19 cellular contexts compared by ENCODE assay signal in the genomic region with DNA sequence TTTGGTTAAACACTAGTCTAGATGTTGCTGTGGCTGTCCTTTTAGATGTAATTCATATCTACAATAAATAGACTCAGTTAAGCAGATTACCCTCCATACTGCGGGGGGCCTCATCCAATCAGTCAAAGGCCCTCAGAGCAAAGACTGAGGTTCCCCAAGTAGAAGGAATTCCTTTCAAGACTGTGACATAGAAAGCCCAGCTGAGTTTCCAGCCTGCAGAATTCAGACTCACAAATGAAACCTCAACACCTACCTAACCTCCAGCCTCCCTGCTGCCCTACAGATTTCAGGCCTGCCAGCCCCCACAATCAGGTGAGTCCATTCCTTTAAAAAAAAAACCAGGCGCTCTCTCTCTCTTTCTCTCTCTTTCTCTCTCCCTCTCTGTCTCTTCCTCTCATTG.
DNase-seq lines count a peak whose midpoint lies in the region; ATAC-seq and TF ChIP-seq lines count a peak whose summit lies in the region.
"Had no signal": no experiment of that assay in that cellular context is flagged by ENCODE, and none has a peak within 500 bp of the region (broad histone marks: within the 10 kb centered on the region; RNA-seq: fewer than 3 reads in every experiment).

No MANE protein-coding gene starts in this region.

- H3K36me3 Mint-ChIP-seq in WTC11 (no peaks in the 10 kb centered on the region), endodermal cell (ENCODE audit: low read depth) (no peaks in the 10 kb centered on the region)
- H3K36me3 Mint-ChIP-seq: CD4-positive, alpha-beta memory T cell had no signal

- intact Hi-C loops in heart left ventricle (cut with DNase I), result no loop called here
- intact Hi-C loops in mucosa of descending colon (cut with DNase I, micrococcal nuclease), result no loop called here

- peak overlapping the region; percentile 80 for H3K27ac Mint-ChIP-seq in WTC11
- H3K27ac Mint-ChIP-seq in endodermal cell, result peak overlapping the region; percentile 42
- H3K27ac Mint-ChIP-seq: CD4-positive, alpha-beta memory T cell; HFFc6 had no signal

- no peak overlapping the region for H3K9ac ChIP-seq in endodermal cell (ENCODE audit: extremely low read depth, low read length, poor library complexity, severe bottlenecking)
- H3K9ac ChIP-seq in iPS-20b (ENCODE audit: low read depth, low read length), result peak overlapping the region; percentile 24; the same call in 1 of the 2 replicates

- no peaks in the 10 kb centered on the region for H3K27me3 ChIP-seq in H7 (ENCODE audit: control insufficient read depth, insufficient read depth, low read length)
- no peaks in the 10 kb centered on the region for H3K27me3 ChIP-seq in endodermal cell (ENCODE audit: control insufficient read depth, insufficient read depth, low read length, poor library complexity, severe bottlenecking)
- H3K27me3 ChIP-seq in iPS-20b (ENCODE audit: insufficient read depth, low read length), result no peaks in the 10 kb centered on the region; the same call in 1 of the 2 replicates
- peaks cover 0 to 4% (median 0%) of the 10 kb centered on the region in 9 donors for H3K27me3 ChIP-seq in heart left ventricle

- TF ChIP-seq CTCF in WTC11 (IDR thresholded peaks at IDR 0.05), result no peak
- TF ChIP-seq CTCF in endodermal cell (conservative IDR thresholded peaks at IDR 0.05), result no peak
- no peak for TF ChIP-seq CTCF in heart left ventricle (IDR thresholded peaks at IDR 0.05)
- TF ChIP-seq CTCF in mucosa of descending colon (IDR thresholded peaks at IDR 0.05), result no peak

- H3K4me3 Mint-ChIP-seq in WTC11, result no peak overlapping the region
- H3K4me3 Mint-ChIP-seq in endodermal cell, result no peak overlapping the region
- H3K4me3 Mint-ChIP-seq: CD4-positive, alpha-beta memory T cell; HFFc6 had no signal

- H3K27ac ChIP-seq in endodermal cell (ENCODE audit: low read depth, low read length) (no peak overlapping the region), iPS-20b (ENCODE audit: low read length) (no peak overlapping the region), heart left ventricle (no peak overlapping the region)

- peak; percentile 44 for DNase-seq in H7
- no peak for DNase-seq in WTC11 (ENCODE audit: low spot score)
- DNase-seq in endodermal cell, result peak; percentile 58
- DNase-seq in DMS153 treated with DMSO at 0.1 percent for 48 hours (lab: John Stamatoyannopoulos, UW; ENCODE audit: unreplicated experiment), result no peak
- DNase-seq in heart left ventricle, result no peak
- no peak for DNase-seq in mucosa of descending colon
- DNase-seq: C1 segment of cervical spinal cord; Calu3; CD4-positive, alpha-beta memory T cell; COR-L47; DMS79; EL; GDM1; GOT3; HFFc6 had no signal

- H3K4me1 Mint-ChIP-seq in WTC11 (peaks cover 70% of the 10 kb centered on the region), endodermal cell (peaks cover 54% of the 10 kb centered on the region)
- H3K4me1 Mint-ChIP-seq: CD4-positive, alpha-beta memory T cell had no signal

- H3K36me3 ChIP-seq in H7 (replicated peaks; ENCODE audit: control insufficient read depth, insufficient read depth, low read length), result no peaks in the 10 kb centered on the region
- H3K36me3 ChIP-seq in endodermal cell (ENCODE audit: control insufficient read depth, insufficient read depth, low read length), result no peaks in the 10 kb centered on the region
- H3K36me3 ChIP-seq in iPS-20b (ENCODE audit: insufficient read depth, low read depth, low read length), result no peaks in the 10 kb centered on the region
- no peaks in the 10 kb centered on the region for H3K36me3 ChIP-seq in heart left ventricle
- H3K36me3 ChIP-seq in mucosa of descending colon (ENCODE audit: low read depth), result no peaks in the 10 kb centered on the region
- H3K36me3 ChIP-seq: HAP-1 had no signal

- POLR2A ChIA-PET in WTC11 (lab: Charles Lee), result no interaction called here

- H3K9me3 ChIP-seq in endodermal cell (ENCODE audit: control insufficient read depth, low read length) (no peaks in the 10 kb centered on the region), iPS-20b (ENCODE audit: insufficient read depth, low read depth, low read length) (no peaks in the 10 kb centered on the region), heart left ventricle (no peaks in the 10 kb centered on the region), mucosa of descending colon (no peaks in the 10 kb centered on the region)
- H3K9me3 ChIP-seq: HAP-1 had no signal

- ATAC-seq in WTC11, result no peak
- no peak for ATAC-seq in heart left ventricle
- no peak for ATAC-seq in mucosa of descending colon
- no peak for ATAC-seq in GM19467 (IDR thresholded peaks at IDR 0.05; ENCODE audit: unreplicated experiment)
- ATAC-seq: GM12878 had no signal

- CTCF ChIA-PET in WTC11 (lab: Charles Lee), result interaction anchor here (0.8 to 3.1 kb wide), 4 partner anchors 203 to 241 kb away, joined by 3 to 14 read pairs (median 8); no protein-coding TSS in a partner anchor

- WGBS in endodermal cell (ENCODE audit: insufficient coverage in 1 of 2, insufficient read length in 1 of 2), 2 experiments, result 84% methylated on average over 2 of the region's 2 CpGs; no CpG with 5 or more reads in 1 of the 2 experiments
- WGBS in heart left ventricle, 4 donors, result 93 to 95% (median 93%) methylated on average over 2 of the region's 2 CpGs

- no peaks in the 10 kb centered on the region for H3K27me3 Mint-ChIP-seq in WTC11 (ENCODE audit: low read depth)
- H3K27me3 Mint-ChIP-seq in endodermal cell (ENCODE audit: insufficient read depth), result peaks cover 2% of the 10 kb centered on the region

- no peaks in the 10 kb centered on the region for H3K9me3 Mint-ChIP-seq in WTC11
- no peaks in the 10 kb centered on the region for H3K9me3 Mint-ChIP-seq in endodermal cell
- H3K9me3 Mint-ChIP-seq: CD4-positive, alpha-beta memory T cell; HFFc6 had no signal

- H3K4me3 ChIP-seq in H7 (ENCODE audit: insufficient read depth, low read depth, low read length), result no peak overlapping the region
- H3K4me3 ChIP-seq in endodermal cell (ENCODE audit: low read length), result no peak overlapping the region
- no peak overlapping the region for H3K4me3 ChIP-seq in iPS-20b (ENCODE audit: low read length)
- no peak overlapping the region for H3K4me3 ChIP-seq in heart left ventricle
- no peak overlapping the region for H3K4me3 ChIP-seq in mucosa of descending colon
- H3K4me3 ChIP-seq: GM12878, HAP-1 had no signal

- H3K4me1 ChIP-seq in endodermal cell (ENCODE audit: control insufficient read depth, insufficient read depth, low read length), result peaks cover 10% of the 10 kb centered on the region
- peaks cover 43% of the 10 kb centered on the region; the same call in 1 of the 2 replicates for H3K4me1 ChIP-seq in iPS-20b (ENCODE audit: insufficient read depth, low read length)
- H3K4me1 ChIP-seq in heart left ventricle, result no peaks in the 10 kb centered on the region
- no peaks in the 10 kb centered on the region for H3K4me1 ChIP-seq in mucosa of descending colon (ENCODE audit: low read depth)
- H3K4me1 ChIP-seq: HAP-1 had no signal

- TF ChIP-seq POLR2A in heart left ventricle (IDR thresholded peaks at IDR 0.05), result no peak

TF ChIP-seq in WTC11, 78 proteins besides CTCF, POLR2A, EP300 and RAD21:
- TF ChIP-seq, protein P1, sequence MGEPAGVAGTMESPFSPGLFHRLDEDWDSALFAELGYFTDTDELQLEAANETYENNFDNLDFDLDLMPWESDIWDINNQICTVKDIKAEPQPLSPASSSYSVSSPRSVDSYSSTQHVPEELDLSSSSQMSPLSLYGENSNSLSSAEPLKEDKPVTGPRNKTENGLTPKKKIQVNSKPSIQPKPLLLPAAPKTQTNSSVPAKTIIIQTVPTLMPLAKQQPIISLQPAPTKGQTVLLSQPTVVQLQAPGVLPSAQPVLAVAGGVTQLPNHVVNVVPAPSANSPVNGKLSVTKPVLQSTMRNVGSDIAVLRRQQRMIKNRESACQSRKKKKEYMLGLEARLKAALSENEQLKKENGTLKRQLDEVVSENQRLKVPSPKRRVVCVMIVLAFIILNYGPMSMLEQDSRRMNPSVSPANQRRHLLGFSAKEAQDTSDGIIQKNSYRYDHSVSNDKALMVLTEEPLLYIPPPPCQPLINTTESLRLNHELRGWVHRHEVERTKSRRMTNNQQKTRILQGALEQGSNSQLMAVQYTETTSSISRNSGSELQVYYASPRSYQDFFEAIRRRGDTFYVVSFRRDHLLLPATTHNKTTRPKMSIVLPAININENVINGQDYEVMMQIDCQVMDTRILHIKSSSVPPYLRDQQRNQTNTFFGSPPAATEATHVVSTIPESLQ (CRISPR knock-in tag; IDR thresholded peaks at IDR 0.05), result no peak
- TF ChIP-seq GTF2I (CRISPR knock-in tag; conservative IDR thresholded peaks at IDR 0.05) (no peak), ZNF671 (CRISPR knock-in tag; IDR thresholded peaks at IDR 0.05) (no peak), RELA (CRISPR knock-in tag; IDR thresholded peaks at IDR 0.05; ENCODE audit: borderline replicate concordance) (no peak), PRRX2 (CRISPR knock-in tag; IDR thresholded peaks at IDR 0.05) (no peak), TP53 (CRISPR knock-in tag; IDR thresholded peaks at IDR 0.05) (no peak)
- TF ChIP-seq, protein P2, sequence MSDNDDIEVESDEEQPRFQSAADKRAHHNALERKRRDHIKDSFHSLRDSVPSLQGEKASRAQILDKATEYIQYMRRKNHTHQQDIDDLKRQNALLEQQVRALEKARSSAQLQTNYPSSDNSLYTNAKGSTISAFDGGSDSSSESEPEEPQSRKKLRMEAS (CRISPR knock-in tag; IDR thresholded peaks at IDR 0.05), result no peak
- TF ChIP-seq, protein P3, sequence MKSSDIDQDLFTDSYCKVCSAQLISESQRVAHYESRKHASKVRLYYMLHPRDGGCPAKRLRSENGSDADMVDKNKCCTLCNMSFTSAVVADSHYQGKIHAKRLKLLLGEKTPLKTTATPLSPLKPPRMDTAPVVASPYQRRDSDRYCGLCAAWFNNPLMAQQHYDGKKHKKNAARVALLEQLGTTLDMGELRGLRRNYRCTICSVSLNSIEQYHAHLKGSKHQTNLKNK (CRISPR knock-in tag; IDR thresholded peaks at IDR 0.05), result no peak

Comparison
In these comparisons a context has a peak if more than half of its experiments do, and no peak if none do; other contexts are left out.
1. DNase-seq: peak in H7 (single experiment) and endodermal cell (single experiment); none in WTC11 (single experiment), DMS153 treated with DMSO at 0.1 percent for 48 hours (single experiment), heart left ventricle (0 of 5) and mucosa of descending colon (0 of 3).